33 cellular contexts compared by ENCODE assay signal in genomic region chr1:115531806-115532359, GRCh38.
DNase-seq lines count a peak whose midpoint lies in the region; ATAC-seq and TF ChIP-seq lines count a peak whose summit lies in the region.
"Had no signal": no experiment of that assay in that cellular context is flagged by ENCODE, and none has a peak within 500 bp of the region (broad histone marks: within the 10 kb centered on the region; RNA-seq: fewer than 3 reads in every experiment).

No MANE protein-coding gene starts in this region.

- no peak overlapping the region; the same call in 1 of the 2 replicates for H3K27ac ChIP-seq in SK-N-MC
- H3K27ac ChIP-seq in fibroblast of lung (ENCODE audit: insufficient read depth, low read length) = no peak overlapping the region
- H3K27ac ChIP-seq in neural progenitor cell = no peak overlapping the region
- H3K27ac ChIP-seq: brain microvascular endothelial cell, gastroesophageal sphincter, left lung, pancreas, SJCRH30, transverse colon had no signal

- H3K9me3 Mint-ChIP-seq in neural progenitor cell = peaks cover 9% of the 10 kb centered on the region
- H3K9me3 Mint-ChIP-seq: activated CD8-positive, alpha-beta T cell treated with anti-CD3 and anti-CD28 coated beads for 36 hours; activated naive CD8-positive, alpha-beta T cell treated with anti-CD3 and anti-CD28 coated beads, Interleukin-2, amount 10 ng/mL, durations not matched to agents 7 days and 5 days had no signal

- H3K27ac Mint-ChIP-seq in neural progenitor cell = no peak overlapping the region
- H3K27ac Mint-ChIP-seq: activated CD8-positive, alpha-beta T cell treated with anti-CD3 and anti-CD28 coated beads for 36 hours; activated naive CD8-positive, alpha-beta T cell treated with anti-CD3 and anti-CD28 coated beads, Interleukin-2, amount 10 ng/mL, durations not matched to agents 7 days and 5 days; naive thymus-derived CD8-positive, alpha-beta T cell had no signal

- H3K4me3 ChIP-seq in SK-N-MC (peak overlapping the region; percentile 51), fibroblast of lung (replicated peaks in 1 of 4; ENCODE audit: control extremely low read depth in 1 of 4, insufficient read depth in 1 of 4, low read depth in 3 of 4, low read length in 4 of 4) (peak overlapping the region in 1 of 4 experiments; percentile 8), neural progenitor cell (no peak overlapping the region)
- H3K4me3 ChIP-seq: gastroesophageal sphincter, left lung, pancreas, SJCRH30, transverse colon had no signal

- H3K4me1 Mint-ChIP-seq in neural progenitor cell = peaks cover 20% of the 10 kb centered on the region
- H3K4me1 Mint-ChIP-seq: activated naive CD8-positive, alpha-beta T cell treated with anti-CD3 and anti-CD28 coated beads, Interleukin-2, amount 10 ng/mL, durations not matched to agents 7 days and 5 days had no signal

- H3K9ac ChIP-seq in SK-N-MC (ENCODE audit: insufficient read length) (peak overlapping the region; percentile 63), fibroblast of lung (ENCODE audit: insufficient read depth, low read length) (no peak overlapping the region), neural progenitor cell (no peak overlapping the region)

- H3K4me3 Mint-ChIP-seq in neural progenitor cell = no peak overlapping the region
- H3K4me3 Mint-ChIP-seq: activated CD8-positive, alpha-beta T cell treated with anti-CD3 and anti-CD28 coated beads for 36 hours; activated naive CD8-positive, alpha-beta T cell treated with anti-CD3 and anti-CD28 coated beads, Interleukin-2, amount 10 ng/mL, durations not matched to agents 7 days and 5 days; naive thymus-derived CD8-positive, alpha-beta T cell had no signal

- H4K20me1 ChIP-seq in fibroblast of lung (ENCODE audit: control insufficient read depth, extremely low read depth, insufficient read depth, low read length) (no peaks in the 10 kb centered on the region), neural progenitor cell (ENCODE audit: low read depth) (no peaks in the 10 kb centered on the region)

- H3K4me1 ChIP-seq in fibroblast of lung (ENCODE audit: control insufficient read depth, extremely low read depth, insufficient read depth, low read length) (peaks cover 2% of the 10 kb centered on the region), neural progenitor cell (peaks cover 53% of the 10 kb centered on the region)
- H3K4me1 ChIP-seq: left lung, pancreas, SJCRH30 had no signal

- H3F3A ChIP-seq in neural progenitor cell (ENCODE audit: low read depth) = peaks cover 11% of the 10 kb centered on the region

- ATAC-seq in esophagus mucosa = no peak
- ATAC-seq: activated CD8-positive, alpha-beta T cell treated with anti-CD3 and anti-CD28 coated beads for 36 hours; gastroesophageal sphincter; left lung; naive thymus-derived CD8-positive, alpha-beta T cell; pancreas; right cardiac atrium had no signal

- peaks cover 2% of the 10 kb centered on the region for H3K27me3 Mint-ChIP-seq in neural progenitor cell (ENCODE audit: insufficient read depth, low read depth)
- H3K27me3 Mint-ChIP-seq: activated CD8-positive, alpha-beta T cell treated with anti-CD3 and anti-CD28 coated beads for 36 hours; activated naive CD8-positive, alpha-beta T cell treated with anti-CD3 and anti-CD28 coated beads, Interleukin-2, amount 10 ng/mL, durations not matched to agents 7 days and 5 days had no signal

- in situ Hi-C loops in G401 (cut with HindIII; ENCODE audit: low sequenced_read_pairs) = no loop called here

- H3K27me3 ChIP-seq in fibroblast of lung (ENCODE audit: control insufficient read depth, insufficient read depth, low read length) (no peaks in the 10 kb centered on the region), neural progenitor cell (no peaks in the 10 kb centered on the region)
- H3K27me3 ChIP-seq: brain microvascular endothelial cell, gastroesophageal sphincter, left lung, pancreas, SJCRH30, transverse colon had no signal

- TF ChIP-seq CTCF in fibroblast of lung (conservative IDR thresholded peaks at IDR 0.05 in 1 of 2, IDR thresholded peaks at IDR 0.05 in 1 of 2; ENCODE audit: low read depth in 1 of 2, low read length in 2 of 2) (no peak), neural progenitor cell (IDR thresholded peaks at IDR 0.05) (no peak)

- no peak overlapping the region for H3K4me2 ChIP-seq in fibroblast of lung (ENCODE audit: extremely low read depth, insufficient read depth, low read length)
- peak overlapping the region; percentile 58 for H3K4me2 ChIP-seq in neural progenitor cell

- H3K79me2 ChIP-seq in fibroblast of lung (ENCODE audit: control insufficient read depth, insufficient read depth, low read length) (no peaks in the 10 kb centered on the region), neural progenitor cell (ENCODE audit: low read depth) (no peaks in the 10 kb centered on the region)

- DNase-seq in CMK (ENCODE audit: low read depth) = peak; percentile 11
- DNase-seq in SK-N-MC (ENCODE audit: low read depth, low spot score) = no peak
- peak; percentile 18 to 30 for DNase-seq in fibroblast of lung (ENCODE audit: low read depth in 2 of 2)
- DNase-seq in neural progenitor cell (ENCODE audit: low spot score) = peak; percentile 9
- no peak for DNase-seq in G401 (ENCODE audit: low spot score)
- DNase-seq in activated CD4-positive, alpha-beta T cell treated with anti-CD3 and anti-CD28 coated beads, Interleukin-2, amount 50 U/mL, for 4 hours = no peak
- DNase-seq in cerebellar nuclear complex (lab: John Stamatoyannopoulos, UW) = no peak
- DNase-seq: activated CD4-positive, alpha-beta T cell treated with anti-CD3 and anti-CD28 coated beads for 1 hour; activated CD8-positive, alpha-beta T cell treated with anti-CD3 and anti-CD28 coated beads for 36 hours; activated effector memory CD4-positive, alpha-beta T cell treated with Interleukin-2 at 50 U/mL for 16 hours; activated naive CD8-positive, alpha-beta T cell treated with anti-CD3 and anti-CD28 coated beads, Interleukin-2, amount 10 ng/mL, durations not matched to agents 7 days and 5 days; activated T-cell treated with anti-CD3 and anti-CD28 coated beads for 4 hours; brain microvascular endothelial cell; C1 segment of cervical spinal cord; Caco-2; effector CD8-positive, alpha-beta T cell; erythroblast; GF-D8; hippocampal formation; left lung; midbrain; naive thymus-derived CD8-positive, alpha-beta T cell; NCI-H1092 treated with DMSO at 0.1 percent for 48 hours; NCI-H187 treated with DMSO at 0.1 percent for 48 hours; NCI-H526 treated with DMSO at 0.1 percent for 48 hours; pancreas; right cardiac atrium; SJCRH30; stimulated activated CD4-positive, alpha-beta T cell treated with anti-CD3 and anti-CD28 coated beads, Interleukin-2, amount 100 ng/mL, for 48 hours; T-helper 1 cell; transverse colon had no signal

- no peaks in the 10 kb centered on the region for H3K36me3 ChIP-seq in SK-N-MC (ENCODE audit: insufficient read depth, low read length)
- no peaks in the 10 kb centered on the region for H3K36me3 ChIP-seq in fibroblast of lung (ENCODE audit: control insufficient read depth, insufficient read depth, low read length)
- no peaks in the 10 kb centered on the region for H3K36me3 ChIP-seq in neural progenitor cell
- H3K36me3 ChIP-seq: brain microvascular endothelial cell, gastroesophageal sphincter, left lung, pancreas, SJCRH30, transverse colon had no signal

- H3K9me3 ChIP-seq in SK-N-MC (ENCODE audit: low read depth, low read length) (no peaks in the 10 kb centered on the region), fibroblast of lung (ENCODE audit: control insufficient read depth, insufficient read depth, low read depth, low read length) (no peaks in the 10 kb centered on the region), neural progenitor cell (ENCODE audit: low read depth) (no peaks in the 10 kb centered on the region)
- H3K9me3 ChIP-seq: Caco-2, left lung, pancreas, SJCRH30, transverse colon had no signal

- H2AFZ ChIP-seq in fibroblast of lung (ENCODE audit: low read length) (no peak overlapping the region), neural progenitor cell (replicated peaks) (no peak overlapping the region)

- H3K36me3 Mint-ChIP-seq in neural progenitor cell = no peaks in the 10 kb centered on the region
- H3K36me3 Mint-ChIP-seq: activated naive CD8-positive, alpha-beta T cell treated with anti-CD3 and anti-CD28 coated beads, Interleukin-2, amount 10 ng/mL, durations not matched to agents 7 days and 5 days had no signal

Comparison
In these comparisons a context has a peak if more than half of its experiments do, and no peak if none do; other contexts are left out.
1. DNase-seq: peak in CMK (single experiment), fibroblast of lung (2 of 2) and neural progenitor cell (single experiment); none in SK-N-MC (single experiment), G401 (single experiment), activated CD4-positive, alpha-beta T cell treated with anti-CD3 and anti-CD28 coated beads, Interleukin-2, amount 50 U/mL, for 4 hours (0 of 2) and cerebellar nuclear complex (0 of 2).